ENCODE assay signal across 22 cellular contexts in genomic region chr18:62769216-62769615, GRCh38. TPM values are rescaled to one million over a fixed set of nuclear protein-coding genes. Genes with fewer than 3 reads are reported as not detected.
DNase-seq lines count a peak whose midpoint lies in the region; ATAC-seq, FAIRE-seq and TF ChIP-seq lines count a peak whose summit lies in the region.
"Had no signal": no experiment of that assay in that cellular context is flagged by ENCODE, and none has a peak within 500 bp of the region (broad histone marks: within the 10 kb centered on the region; RNA-seq: fewer than 3 reads in every experiment).

No MANE protein-coding gene starts in this region.

- H2AFZ ChIP-seq in keratinocyte (ENCODE audit: control insufficient read depth, low read length): no peak overlapping the region
- H2AFZ ChIP-seq: GM23338 had no signal

- H3K4me1 ChIP-seq in breast epithelium (peaks cover 0 to 6% of the 10 kb centered on the region in 2 donors), keratinocyte (ENCODE audit: control insufficient read depth, extremely low read depth, insufficient read depth, low read length) (peaks cover 39% of the 10 kb centered on the region)

- dilution Hi-C loops in keratinocyte (cut with MboI; ENCODE audit: extremely low pct_ligation_motif_present, low sequenced_read_pairs): no loop called here

- peak; percentile 29 for FAIRE-seq in keratinocyte (lab: Jason Lieb, UNC)
- FAIRE-seq: GM12878, K562 had no signal

- no peak for TF ChIP-seq POLR2A in breast epithelium (IDR thresholded peaks at IDR 0.05)

- H3K9ac ChIP-seq in keratinocyte (ENCODE audit: control insufficient read depth, extremely low read depth, insufficient read depth, low read length): peak overlapping the region; percentile 31

- H3K27ac ChIP-seq in breast epithelium (peak overlapping the region in 1 of 2 donors; percentile 81), keratinocyte (ENCODE audit: control insufficient read depth, insufficient read depth, low read length) (peak overlapping the region; percentile 90)

- ATAC-seq in HG03439 (IDR thresholded peaks at IDR 0.05; ENCODE audit: unreplicated experiment): no peak
- ATAC-seq: CD8-positive, alpha-beta T cell; GM12878; GM23338; HCT116; K562; Panc1 had no signal

- intact Hi-C loops in MCF 10A (cut with micrococcal nuclease) (no loop called here), breast epithelium (cut with DNase I; ENCODE audit: low total_unique reads) (no loop called here)

- no peak overlapping the region for H3K4me3 Mint-ChIP-seq in MCF 10A (ENCODE audit: unreplicated experiment)
- H3K4me3 Mint-ChIP-seq in activated T-cell treated with anti-CD3 and anti-CD28 coated beads, Interleukin-2, amount 50 U/mL, for 24 hours: no peak overlapping the region
- H3K4me3 Mint-ChIP-seq: CD8-positive, alpha-beta T cell; GM23338 had no signal

- no peaks in the 10 kb centered on the region for H3K27me3 ChIP-seq in breast epithelium
- no peaks in the 10 kb centered on the region for H3K27me3 ChIP-seq in keratinocyte (ENCODE audit: control insufficient read depth, extremely low read depth, insufficient read depth, low read length)

- BruUV-seq in MCF 10A (replicated peaks; lab: Mats Ljungman, UMichigan): no TSS peak

- no peak for TF ChIP-seq CTCF in MCF 10A (IDR thresholded peaks at IDR 0.05; ENCODE audit: unreplicated experiment)
- TF ChIP-seq CTCF in breast epithelium (IDR thresholded peaks at IDR 0.05): no peak
- no peak for TF ChIP-seq CTCF in keratinocyte (optimal IDR thresholded peaks at IDR 0.05 in 1 of 3, IDR thresholded peaks at IDR 0.05 in 1 of 3, conservative IDR thresholded peaks at IDR 0.05 in 1 of 3; ENCODE audit: extremely low read depth in 1 of 3, insufficient read depth in 2 of 3, low read length in 3 of 3)

- DNase-seq in MCF 10A (ENCODE audit: unreplicated experiment) (no peak), breast epithelium (ENCODE audit: low spot score in 2 of 2) (no peak), amniotic epithelial cell (ENCODE audit: low read depth) (peak; percentile 24), keratinocyte (ENCODE audit: low read depth, low spot score) (no peak), MV-4-11 (lab: John Stamatoyannopoulos, UW) (no peak)
- DNase-seq in activated T-cell treated with anti-CD3 and anti-CD28 coated beads, Interleukin-2, amount 50 U/mL, for 24 hours: no peak
- DNase-seq: 8988T; AML-193; C1 segment of cervical spinal cord; CD8-positive, alpha-beta T cell; DND-41; NCI-H1105; NCI-H2029; NCI-H226; NCI-H510A treated with DMSO at 0.1 percent for 48 hours; NK-92 treated with Interleukin-12 subunit alpha and Interleukin-12 subunit beta, amount 100 ng/mL, for 24 hours had no signal

- no peaks in the 10 kb centered on the region for H3K36me3 ChIP-seq in breast epithelium
- H3K36me3 ChIP-seq in keratinocyte (ENCODE audit: control insufficient read depth in 2 of 2, extremely low read depth in 1 of 2, insufficient read depth in 2 of 2, low read length in 2 of 2): no peaks in the 10 kb centered on the region

- CTCF ChIA-PET in MCF 10A (lab: Yijun Ruan, JAX): no interaction called here

- H3K27ac Mint-ChIP-seq in MCF 10A (ENCODE audit: low read depth, unreplicated experiment): peak overlapping the region; percentile 94
- no peak overlapping the region for H3K27ac Mint-ChIP-seq in activated T-cell treated with anti-CD3 and anti-CD28 coated beads, Interleukin-2, amount 50 U/mL, for 24 hours
- H3K27ac Mint-ChIP-seq: CD8-positive, alpha-beta T cell; GM23338 had no signal

- peak overlapping the region; percentile 95 for H3K4me2 ChIP-seq in keratinocyte (ENCODE audit: control insufficient read depth, extremely low read depth, insufficient read depth, low read depth, low read length)
- H3K4me2 ChIP-seq: GM23338 had no signal

- no peaks in the 10 kb centered on the region for H3K9me3 Mint-ChIP-seq in MCF 10A (ENCODE audit: unreplicated experiment)
- H3K9me3 Mint-ChIP-seq in activated T-cell treated with anti-CD3 and anti-CD28 coated beads, Interleukin-2, amount 50 U/mL, for 24 hours: no peaks in the 10 kb centered on the region
- H3K9me3 Mint-ChIP-seq: CD8-positive, alpha-beta T cell; GM23338 had no signal

- H3K4me3 ChIP-seq in breast epithelium: no peak overlapping the region
- peak overlapping the region in 1 of 3 experiments; percentile 17 for H3K4me3 ChIP-seq in keratinocyte (ENCODE audit: control insufficient read depth in 2 of 3, extremely low read depth in 1 of 3, insufficient read depth in 2 of 3, low read depth in 1 of 3, low read length in 3 of 3)
- H3K4me3 ChIP-seq: GM12878, GM23338, K562 had no signal

- no peaks in the 10 kb centered on the region for H3K27me3 Mint-ChIP-seq in MCF 10A (ENCODE audit: insufficient read depth, unreplicated experiment)
- no peaks in the 10 kb centered on the region for H3K27me3 Mint-ChIP-seq in activated T-cell treated with anti-CD3 and anti-CD28 coated beads, Interleukin-2, amount 50 U/mL, for 24 hours

- H3K9me3 ChIP-seq in breast epithelium (no peaks in the 10 kb centered on the region), keratinocyte (ENCODE audit: control insufficient read depth, low read depth, low read length) (no peaks in the 10 kb centered on the region)

- H3K79me2 ChIP-seq in keratinocyte (ENCODE audit: control insufficient read depth, insufficient read depth, low read length): peaks cover 37% of the 10 kb centered on the region

- H4K20me1 ChIP-seq in keratinocyte (ENCODE audit: control insufficient read depth, extremely low read depth, insufficient read depth, low read length): no peaks in the 10 kb centered on the region

- H3K9me1 ChIP-seq in keratinocyte (ENCODE audit: control insufficient read depth, extremely low read depth, insufficient read depth, low read length): no peaks in the 10 kb centered on the region

- no peaks in the 10 kb centered on the region for H3K36me3 Mint-ChIP-seq in MCF 10A (ENCODE audit: insufficient read depth, unreplicated experiment)
- H3K36me3 Mint-ChIP-seq in activated T-cell treated with anti-CD3 and anti-CD28 coated beads, Interleukin-2, amount 50 U/mL, for 24 hours (ENCODE audit: low read depth): no peaks in the 10 kb centered on the region
- H3K36me3 Mint-ChIP-seq: CD8-positive, alpha-beta T cell had no signal

- POLR2A ChIA-PET in MCF 10A (lab: Yijun Ruan, JAX): interaction anchor here (0.6 to 13.2 kb wide), 7 partner anchors 8 to 52 kb away, joined by 3 to 316 read pairs (median 4); partner anchors contain the start of gene PHLPP1

- H3K4me1 Mint-ChIP-seq in MCF 10A (ENCODE audit: insufficient read depth, unreplicated experiment): peaks cover 43% of the 10 kb centered on the region
- peaks cover 30% of the 10 kb centered on the region for H3K4me1 Mint-ChIP-seq in activated T-cell treated with anti-CD3 and anti-CD28 coated beads, Interleukin-2, amount 50 U/mL, for 24 hours (ENCODE audit: low read depth)

RNA-seq across cellular contexts. Expression of gene PHLPP1, which starts 53.9 kb away (rescaled TPM):
- total RNA-seq in MCF 10A (2022): 12.4 and 13.1 TPM in 2 replicates
- 10 to 100 TPM in 2 of 3 donors, 1 to 10 TPM in 1; 9.8 to 19.9 (median 15.4) TPM for total RNA-seq in breast epithelium
- polyA plus RNA-seq in keratinocyte: 5.8 to 10.0 TPM (median 8.4 TPM) in 3 replicates
- polyA plus RNA-seq in keratinocyte (2011; ENCODE audit: low read depth): 2.9 TPM
- polyA plus RNA-seq in keratinocyte (2011; cell fraction: cytosol; rRNA removed): 5.0 and 6.7 TPM in 2 replicates
- polyA plus RNA-seq in keratinocyte (2011; cell fraction: nucleus; rRNA removed): 12.7 and 13.5 TPM in 2 replicates
- 5.5 and 7.3 TPM in 2 replicates for polyA plus RNA-seq in keratinocyte (2012; ENCODE audit: low replicate concordance)
- polyA minus RNA-seq in keratinocyte: 12.4 to 21.3 TPM (median 15.6 TPM) in 3 replicates
- polyA minus RNA-seq in keratinocyte (2011; cell fraction: cytosol; rRNA and poly(A)+ RNA removed): 7.3 TPM
- 13.6 and 34.7 TPM in 2 replicates for polyA minus RNA-seq in keratinocyte (2011; cell fraction: nucleus; rRNA and poly(A)+ RNA removed)
